ENCODE assay signal across 23 cellular contexts in the genomic region with DNA sequence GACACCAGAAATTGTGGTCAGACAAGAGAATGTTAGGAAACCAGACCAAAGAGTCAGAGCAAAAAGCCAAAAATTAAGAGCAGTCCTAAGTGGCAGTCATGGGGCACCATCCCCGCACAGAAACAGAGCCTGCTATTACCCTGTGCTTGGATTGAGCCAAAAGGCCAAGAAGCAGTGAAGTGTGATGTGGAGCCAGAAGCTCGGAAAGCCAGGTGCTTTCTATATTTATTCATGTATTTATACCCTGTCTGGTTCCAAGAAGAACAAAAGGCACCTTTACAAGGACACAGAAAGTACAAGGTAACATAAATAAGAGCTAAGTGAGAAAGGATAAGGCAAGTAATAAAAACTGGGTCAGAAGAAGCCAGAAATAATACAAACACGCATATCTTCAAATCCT.
"Had no signal": no experiment of that assay in that cellular context is flagged by ENCODE, and none has a peak within 500 bp of the region (broad histone marks: within the 10 kb centered on the region; RNA-seq: fewer than 3 reads in every experiment).

No MANE protein-coding gene starts in this region.

- FAIRE-seq: HTR-8/SVneo had no signal

- H3K4me3 ChIP-seq: SJCRH30 had no signal

- DNase-seq: KBM-7; MV-4-11; NCI-H1048; NCI-H1105; NCI-H1417; NCI-H1436 treated with DMSO at 0.1 percent for 48 hours; NCI-H1694; NCI-H187 treated with DMSO at 0.1 percent for 48 hours; NCI-H2029 treated with DMSO at 0.1 percent for 48 hours; NCI-H2171 treated with DMSO at 0.1 percent for 48 hours; NCI-H345; NCI-H524; NCI-H526 treated with DMSO at 0.1 percent for 48 hours; NCI-H748 treated with DMSO at 0.1 percent for 48 hours; NK-92 treated with Interleukin-12 subunit alpha and Interleukin-12 subunit beta, amount 100 ng/mL, for 24 hours; SHP77; SJCRH30 had no signal

- ATAC-seq: Panc1, PC-3, SK-N-SH treated with all-trans-retinoic acid at 6 μM for 48 hours had no signal

- H3K4me1 ChIP-seq: SJCRH30 had no signal

- H3K27ac ChIP-seq: HL-60, RWPE1, SJCRH30 had no signal

- H3K27me3 ChIP-seq: SJCRH30 had no signal

- H3K9me3 ChIP-seq: SJCRH30 had no signal

- H3K36me3 ChIP-seq: SJCRH30 had no signal
